8 cellular contexts compared by ENCODE assay signal in the genomic region with DNA sequence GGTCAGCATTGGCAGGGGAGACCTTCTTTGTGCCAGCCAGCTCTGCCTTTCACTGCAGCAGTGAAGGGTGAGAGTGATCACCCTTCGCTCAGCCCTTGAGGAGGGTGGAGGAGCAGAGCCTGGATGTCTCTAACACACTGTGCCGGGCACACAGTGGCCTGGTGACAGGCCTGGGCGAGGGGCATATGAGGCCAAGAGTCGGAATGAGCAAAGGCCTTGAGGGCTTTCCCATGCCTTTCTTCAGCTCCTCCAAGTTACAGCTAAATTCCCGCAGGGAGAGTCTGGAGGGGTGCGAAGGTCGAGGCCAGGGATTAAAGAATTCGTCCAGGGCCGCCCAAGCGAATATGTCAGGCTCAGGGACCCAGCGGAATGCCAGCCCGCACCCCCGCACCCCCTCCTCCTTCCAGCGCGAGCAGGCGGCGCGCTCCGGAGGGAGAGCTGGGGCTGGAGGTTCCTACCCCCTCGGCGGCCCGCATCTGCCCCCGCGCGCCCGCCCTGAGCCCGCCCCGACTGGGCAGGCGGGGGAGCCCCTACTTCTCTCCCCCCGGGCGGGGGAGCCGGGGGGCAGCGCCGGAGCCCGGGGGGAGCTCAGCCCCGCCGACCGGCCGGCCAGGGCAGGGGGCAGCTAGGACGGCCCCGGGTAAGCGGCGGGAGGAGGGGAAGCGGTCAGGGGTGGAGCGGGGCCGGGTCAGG.
DNase-seq lines count a peak whose midpoint lies in the region; ATAC-seq and TF ChIP-seq lines count a peak whose summit lies in the region.

A gene with protein sequence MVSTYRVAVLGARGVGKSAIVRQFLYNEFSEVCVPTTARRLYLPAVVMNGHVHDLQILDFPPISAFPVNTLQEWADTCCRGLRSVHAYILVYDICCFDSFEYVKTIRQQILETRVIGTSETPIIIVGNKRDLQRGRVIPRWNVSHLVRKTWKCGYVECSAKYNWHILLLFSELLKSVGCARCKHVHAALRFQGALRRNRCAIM (plus strand): TSS at position 401 of the 693 bp plus-strand sequence. CDS start 3,546 bp downstream, outside the sequence.

- H3K4me1 ChIP-seq in NT2/D1 (ENCODE audit: insufficient read depth, insufficient read length) (peaks cover 15% of the 10 kb centered on the region), neuron (ENCODE audit: insufficient read depth, low read length) (peaks cover 15% of the 10 kb centered on the region), tibial artery (peaks cover 0 to 36% (median 24%) of the 10 kb centered on the region in 4 donors)

- intact Hi-C loops in tibial artery (cut with DNase I; ENCODE audit: low total_unique reads): loop anchor here (5.0 kb wide), 1 partner anchor 119 kb away; no protein-coding TSS in a partner anchor

- H3K4me3 Mint-ChIP-seq in activated naive CD4-positive, alpha-beta T cell treated with anti-CD3 and anti-CD28 coated beads, Interleukin-2, amount 10 ng/mL, durations not matched to agents 7 days and 5 days: peak within 1 kb of the TSS; percentile 55

- H3K4me1 Mint-ChIP-seq in activated naive CD4-positive, alpha-beta T cell treated with anti-CD3 and anti-CD28 coated beads, Interleukin-2, amount 10 ng/mL, durations not matched to agents 7 days and 5 days: peaks cover 11% of the 10 kb centered on the region

- DNase-seq in GM13976 (ENCODE audit: low spot score) (peak; percentile 71), NT2/D1 (ENCODE audit: low read depth, low spot score) (no peak), globus pallidus (ENCODE audit: low spot score) (peak; percentile 37), tibial artery (peak in 1 of 2 donors; percentile 74)
- peak; percentile 66 for DNase-seq in activated naive CD4-positive, alpha-beta T cell treated with anti-CD3 and anti-CD28 coated beads, Interleukin-2, amount 10 ng/mL, durations not matched to agents 7 days and 5 days

- H3K4me3 ChIP-seq in NT2/D1 (ENCODE audit: insufficient read length, low read depth) (peak within 1 kb of the TSS; percentile 74), neuron (ENCODE audit: low read length) (peak within 1 kb of the TSS; percentile 52), tibial artery (peak within 1 kb of the TSS; percentile 64 to 78)

- TF ChIP-seq CTCF in GM13976 (IDR thresholded peaks at IDR 0.05; ENCODE audit: borderline replicate concordance, control extremely low read depth, extremely low read depth, insufficient read depth, missing control alignments): no peak
- TF ChIP-seq CTCF in tibial artery (IDR thresholded peaks at IDR 0.05): no peak

- peaks cover 33% of the 10 kb centered on the region for H3K36me3 ChIP-seq in NT2/D1 (ENCODE audit: insufficient read depth, insufficient read length, low read length)
- H3K36me3 ChIP-seq in neuron (ENCODE audit: insufficient read depth, low read length): peaks cover 8% of the 10 kb centered on the region
- peaks cover 0 to 9% (median 8%) of the 10 kb centered on the region in 3 donors for H3K36me3 ChIP-seq in tibial artery

- no peaks in the 10 kb centered on the region for H3K27me3 ChIP-seq in NT2/D1 (ENCODE audit: insufficient read depth, insufficient read length)
- no peaks in the 10 kb centered on the region for H3K27me3 ChIP-seq in neuron (ENCODE audit: insufficient read depth, low read length)
- no peaks in the 10 kb centered on the region for H3K27me3 ChIP-seq in tibial artery

- H3K27me3 Mint-ChIP-seq in activated naive CD4-positive, alpha-beta T cell treated with anti-CD3 and anti-CD28 coated beads, Interleukin-2, amount 10 ng/mL, durations not matched to agents 7 days and 5 days: peaks cover 38% of the 10 kb centered on the region

- no peaks in the 10 kb centered on the region for H3K9me3 ChIP-seq in NT2/D1 (ENCODE audit: insufficient read depth, low read length)
- no peaks in the 10 kb centered on the region for H3K9me3 ChIP-seq in neuron (ENCODE audit: low read length)
- H3K9me3 ChIP-seq in tibial artery: no peaks in the 10 kb centered on the region

- ATAC-seq in HG03139 (IDR thresholded peaks at IDR 0.05; ENCODE audit: unreplicated experiment) (no peak), GM18870 (IDR thresholded peaks at IDR 0.05; ENCODE audit: unreplicated experiment) (no peak)

- CTCF ChIA-PET in activated naive CD4-positive, alpha-beta T cell treated with anti-CD3 and anti-CD28 coated beads, Interleukin-2, amount 10 ng/mL, durations not matched to agents 7 days and 5 days (lab: Charles Lee): interaction anchor here (0.7 to 1.4 kb wide), 2 partner anchors 16 to 118 kb away, joined by 3 to 6 read pairs; no protein-coding TSS in a partner anchor

- peak within 1 kb of the TSS; percentile 22 to 68 for H3K27ac ChIP-seq in tibial artery

- peaks cover 2% of the 10 kb centered on the region for H3K36me3 Mint-ChIP-seq in activated naive CD4-positive, alpha-beta T cell treated with anti-CD3 and anti-CD28 coated beads, Interleukin-2, amount 10 ng/mL, durations not matched to agents 7 days and 5 days

- no peaks in the 10 kb centered on the region for H3K9me3 Mint-ChIP-seq in activated naive CD4-positive, alpha-beta T cell treated with anti-CD3 and anti-CD28 coated beads, Interleukin-2, amount 10 ng/mL, durations not matched to agents 7 days and 5 days

- H3K27ac Mint-ChIP-seq in activated naive CD4-positive, alpha-beta T cell treated with anti-CD3 and anti-CD28 coated beads, Interleukin-2, amount 10 ng/mL, durations not matched to agents 7 days and 5 days: no peak within 1 kb of the TSS

- peak within 1 kb of the TSS; percentile 9 for H2AFZ ChIP-seq in neuron (ENCODE audit: low read depth, low read length)

- peak within 1 kb of the TSS; percentile 85 for H3K9ac ChIP-seq in NT2/D1 (ENCODE audit: insufficient read length, low read depth)

- in situ Hi-C loops in GM13976 (cut with MboI; ENCODE audit: low sequenced_read_pairs, unreplicated experiment): loop anchor here (25.0 kb wide), 2 partner anchors 419 to 569 kb away; no protein-coding TSS in a partner anchor
